In the genomic region with DNA sequence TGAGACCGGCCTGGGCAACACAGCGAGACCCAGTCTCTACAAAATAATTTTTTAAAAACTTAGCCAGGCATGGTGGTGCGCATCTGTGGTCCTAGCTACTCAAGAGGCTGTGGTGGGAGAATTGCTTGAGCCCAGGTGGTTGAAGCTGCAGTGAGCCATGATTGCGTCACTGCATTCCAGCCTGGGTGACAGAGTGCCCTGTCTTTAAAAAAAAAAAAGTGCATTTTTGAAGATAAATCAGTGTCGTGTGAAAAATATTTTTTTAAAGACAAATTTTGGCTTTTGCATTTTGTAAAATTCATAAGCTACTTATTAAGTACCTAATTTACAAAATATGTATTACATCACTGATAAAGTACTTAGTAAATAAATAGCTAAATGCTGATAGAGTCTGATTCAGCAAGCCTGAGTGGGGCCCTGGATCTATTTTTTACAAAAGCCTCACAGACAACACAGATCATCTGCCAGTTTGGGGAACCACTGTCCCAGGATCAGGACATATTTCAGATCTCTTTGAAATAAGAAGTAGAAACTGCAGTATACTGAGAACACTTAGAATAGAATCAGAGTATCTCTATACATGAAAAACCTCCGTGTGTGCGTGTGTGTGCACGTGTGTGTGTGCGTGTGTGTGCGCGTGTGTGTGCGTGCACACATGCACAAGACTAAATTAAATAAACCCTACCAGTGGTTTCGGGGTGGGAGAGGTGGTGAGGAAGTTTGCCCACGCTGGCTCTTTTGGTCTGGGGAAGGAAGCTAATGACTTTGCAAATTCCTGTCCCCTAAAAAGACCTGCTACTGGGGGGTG, we compare ENCODE assay signal across 8 cellular contexts.
DNase-seq lines count a peak whose midpoint lies in the region; ATAC-seq, FAIRE-seq and TF ChIP-seq lines count a peak whose summit lies in the region.

No MANE protein-coding gene starts in this region.

- H3K9me3 ChIP-seq in pancreas, result no peaks in the 10 kb centered on the region

- intact Hi-C loops in dendritic cell treated with granulocyte-macrophage colony-stimulating factor and Interleukin-4, amounts not matched to agents 40 ng/mL and 50 ng/mL, for 4 days (cut with micrococcal nuclease), result no loop called here
- intact Hi-C loops in pancreas (cut with DNase I), result no loop called here

- peak; percentile 41 for ATAC-seq in GM18511 (IDR thresholded peaks at IDR 0.05; ENCODE audit: unreplicated experiment)
- ATAC-seq in pancreas, result peak; percentile 53 to 73 (median 68)
- no peak for ATAC-seq in GM18873 (IDR thresholded peaks at IDR 0.05; ENCODE audit: low FRiP score, unreplicated experiment)

- no peak for FAIRE-seq in pancreas (lab: Jason Lieb, UNC)

- H3K4me1 Mint-ChIP-seq in dendritic cell treated with granulocyte-macrophage colony-stimulating factor and Interleukin-4, amounts not matched to agents 40 ng/mL and 50 ng/mL, for 4 days (ENCODE audit: low read depth), result peaks cover 87% of the 10 kb centered on the region

- 48 to 60% methylated on average over 14 of the region's 14 CpGs for WGBS in pancreas, 2 donors

- H3K9me3 Mint-ChIP-seq in dendritic cell treated with granulocyte-macrophage colony-stimulating factor and Interleukin-4, amounts not matched to agents 40 ng/mL and 50 ng/mL, for 4 days, result no peaks in the 10 kb centered on the region

- H3K27me3 ChIP-seq in pancreas, result no peaks in the 10 kb centered on the region

- H3K36me3 Mint-ChIP-seq in dendritic cell treated with granulocyte-macrophage colony-stimulating factor and Interleukin-4, amounts not matched to agents 40 ng/mL and 50 ng/mL, for 4 days (ENCODE audit: low read depth), result no peaks in the 10 kb centered on the region

- H3K4me3 Mint-ChIP-seq in dendritic cell treated with granulocyte-macrophage colony-stimulating factor and Interleukin-4, amounts not matched to agents 40 ng/mL and 50 ng/mL, for 4 days, result peak overlapping the region; percentile 73

- no peak for TF ChIP-seq CTCF in pancreas (IDR thresholded peaks at IDR 0.05)

- peaks cover 11 to 30% (median 22%) of the 10 kb centered on the region in 3 donors for H3K4me1 ChIP-seq in pancreas

- no peak overlapping the region for H3K4me3 ChIP-seq in pancreas

- H3K27me3 Mint-ChIP-seq in dendritic cell treated with granulocyte-macrophage colony-stimulating factor and Interleukin-4, amounts not matched to agents 40 ng/mL and 50 ng/mL, for 4 days, result no peaks in the 10 kb centered on the region

- H3K36me3 ChIP-seq in pancreas, result no peaks in the 10 kb centered on the region

- peak; percentile 45 for DNase-seq in NOMO-1 treated with dmso at 0.1 percent for 144 hours (lab: John Stamatoyannopoulos, UW; ENCODE audit: unreplicated experiment)
- peak in 4 of 6 donors; percentile 24 to 44 (median 33) for DNase-seq in pancreas
- DNase-seq in NCI-H69 (lab: John Stamatoyannopoulos, UW), result no peak
- no peak for DNase-seq in activated CD4-positive, CD25-positive, alpha-beta regulatory T cell (lab: John Stamatoyannopoulos, UW)
- no peak for DNase-seq in dermis blood vessel endothelial cell

- H3K27ac ChIP-seq in pancreas, result peak overlapping the region in 3 of 4 donors; percentile 15 to 47 (median 35)

- H3K27ac Mint-ChIP-seq in dendritic cell treated with granulocyte-macrophage colony-stimulating factor and Interleukin-4, amounts not matched to agents 40 ng/mL and 50 ng/mL, for 4 days, result peak overlapping the region; percentile 92

Comparison
In these comparisons a context has a peak if more than half of its experiments do, and no peak if none do; other contexts are left out.
1. DNase-seq: peak in NOMO-1 treated with dmso at 0.1 percent for 144 hours (single experiment) and pancreas (4 of 6); none in NCI-H69 (single experiment), activated CD4-positive, CD25-positive, alpha-beta regulatory T cell (0 of 4) and dermis blood vessel endothelial cell (single experiment).